ENCODE assay signal across 16 cellular contexts in genomic region chr11:113272927-113273615, GRCh38.
"Had no signal": no experiment of that assay in that cellular context is flagged by ENCODE, and none has a peak within 500 bp of the region (broad histone marks: within the 10 kb centered on the region; RNA-seq: fewer than 3 reads in every experiment).

No MANE protein-coding gene starts in this region.

- H3K9me3 Mint-ChIP-seq: nephron had no signal

- H3K4me1 ChIP-seq: heart left ventricle had no signal

- H3K9me3 ChIP-seq: heart left ventricle, ovary, tibial nerve had no signal

- H3K4me3 ChIP-seq: coronary artery, heart left ventricle, ovary, tibial nerve had no signal

- H3K27ac Mint-ChIP-seq: nephron had no signal

- H3K27ac ChIP-seq: coronary artery, heart left ventricle, ovary, tibial nerve had no signal

- H3K36me3 ChIP-seq: ovary had no signal

- H3K4me1 Mint-ChIP-seq: nephron had no signal

- H3K27me3 ChIP-seq: heart left ventricle, ovary, tibial nerve had no signal

- ATAC-seq: heart left ventricle, left colon, left ventricle myocardium superior, right cardiac atrium had no signal

- H3K4me3 Mint-ChIP-seq: nephron had no signal

- DNase-seq: cerebellar nuclear complex; effector CD8-positive, alpha-beta T cell; foreskin melanocyte; heart left ventricle; hippocampal formation; left colon; left ventricle myocardium superior; nucleus accumbens; ovary; right cardiac atrium; small intestine; stimulated activated CD4-positive, alpha-beta T cell treated with anti-CD3 and anti-CD28 coated beads, Interleukin-12 subunit alpha, Interleukin-12 subunit beta, amount 100 ng/mL, for 4 hours; stimulated activated naive CD4-positive, alpha-beta T cell treated with Interleukin-2 at 50 U/mL for 16 hours had no signal
